ENCODE assay signal across 8 cellular contexts in genomic region chr16:28218109-28218508, GRCh38. TPM values are rescaled to one million over a fixed set of nuclear protein-coding genes. Genes with fewer than 3 reads are reported as not detected.
A peak's percentile ranks its signal among the peaks of the same experiment; 100 is the strongest.
DNase-seq lines count a peak whose midpoint lies in the region; ATAC-seq and TF ChIP-seq lines count a peak whose summit lies in the region.

No MANE protein-coding gene starts in this region.

- H3K79me2 ChIP-seq in Karpas-422 (ENCODE audit: low read length), result no peaks in the 10 kb centered on the region

- no peak overlapping the region for H3K9ac ChIP-seq in Karpas-422 (ENCODE audit: low read length)

- ATAC-seq in HG03097 (IDR thresholded peaks at IDR 0.05; ENCODE audit: low FRiP score, unreplicated experiment), result no peak

- peaks cover 7% of the 10 kb centered on the region for H3K4me1 ChIP-seq in Karpas-422 (ENCODE audit: low read length)
- no peaks in the 10 kb centered on the region for H3K4me1 ChIP-seq in spleen

- no peaks in the 10 kb centered on the region for H3K9me3 ChIP-seq in Karpas-422 (ENCODE audit: low read length)
- H3K9me3 ChIP-seq in spleen, result no peaks in the 10 kb centered on the region

- H3K4me3 ChIP-seq in Karpas-422 (ENCODE audit: low read length) (no peak overlapping the region), epithelial cell of proximal tubule (ENCODE audit: low read depth, low read length) (no peak overlapping the region), spleen (no peak overlapping the region)

- 57 to 66% (median 60%) methylated on average over 4 of the region's 4 CpGs for WGBS in spleen, 5 donors

- no peak overlapping the region for H3K27ac ChIP-seq in Karpas-422 (ENCODE audit: low read length)
- no peak overlapping the region for H3K27ac ChIP-seq in spleen

- H3K27me3 ChIP-seq in Karpas-422 (ENCODE audit: low read length), result no peaks in the 10 kb centered on the region
- no peaks in the 10 kb centered on the region for H3K27me3 ChIP-seq in spleen (replicated peaks in 1 of 7)

- no peak overlapping the region for H3K4me2 ChIP-seq in Karpas-422 (ENCODE audit: low read depth, low read length, poor library complexity, severe bottlenecking)

- intact Hi-C loops in spleen (cut with DNase I; ENCODE audit: low total_unique reads), result loop anchor here (5.0 kb wide), 1 partner anchor 81 kb away; no protein-coding TSS in a partner anchor

- H4K20me1 ChIP-seq in Karpas-422 (ENCODE audit: insufficient read depth, low read depth, low read length), result no peaks in the 10 kb centered on the region

- TF ChIP-seq POLR2A in spleen (IDR thresholded peaks at IDR 0.05), result no peak

- DNase-seq in Karpas-422 (peak; percentile 77), epithelial cell of proximal tubule (ENCODE audit: low read depth) (no peak), spleen (no peak), dedifferentiated amniotic fluid mesenchymal stem cell (ENCODE audit: extremely low spot score) (no peak), superior temporal gyrus (ENCODE audit: extremely low spot score) (no peak)
- DNase-seq in activated CD4-positive, alpha-beta T cell treated with anti-CD3 and anti-CD28 coated beads for 48 hours, result peak; percentile 67

- no peaks in the 10 kb centered on the region for H3K36me3 ChIP-seq in Karpas-422 (ENCODE audit: insufficient read depth, low read length)
- no peaks in the 10 kb centered on the region for H3K36me3 ChIP-seq in spleen

- peak; percentile 86 for TF ChIP-seq CTCF in GM12873 (IDR thresholded peaks at IDR 0.05; ENCODE audit: insufficient read depth, low read depth, low read length, missing control alignments)
- TF ChIP-seq CTCF in epithelial cell of proximal tubule (conservative IDR thresholded peaks at IDR 0.05; ENCODE audit: low read depth, low read length), result peak; percentile 70
- TF ChIP-seq CTCF in spleen (IDR thresholded peaks at IDR 0.05 in 8 of 11, conservative IDR thresholded peaks at IDR 0.05 in 3 of 11), result peak; percentile 52 to 83 (median 69)

- H2AFZ ChIP-seq in Karpas-422 (ENCODE audit: low read length), result no peak overlapping the region

- no peaks in the 10 kb centered on the region for H3K9me2 ChIP-seq in Karpas-422 (replicated peaks; ENCODE audit: insufficient read depth, low read length)

RNA-seq across cellular contexts. Expression of gene XPO6, which starts 6.3 kb away (rescaled TPM):
- 136 and 158 TPM in 2 replicates for total RNA-seq in Karpas-422 (2014; rRNA removed; shearing (Covaris generic); ENCODE audit: low replicate concordance)
- 132 and 168 TPM in 2 replicates for total RNA-seq in epithelial cell of proximal tubule
- 100 to 1,000 TPM; 259 to 517 (median 343) TPM for total RNA-seq in spleen
- polyA plus RNA-seq in spleen, result 100 to 1,000 TPM in 2 of 3 donors, 10 to 100 TPM in 1; 96.9 to 150 (median 132) TPM

Comparison
In these comparisons a context has a peak if more than half of its experiments do, and no peak if none do; other contexts are left out.
1. DNase-seq: peak in Karpas-422 (single experiment) and activated CD4-positive, alpha-beta T cell treated with anti-CD3 and anti-CD28 coated beads for 48 hours (single experiment); none in epithelial cell of proximal tubule (single experiment), spleen (single experiment), dedifferentiated amniotic fluid mesenchymal stem cell (single experiment) and superior temporal gyrus (single experiment).
2. Peak in every context shown above with its lines, with median percentiles within 50 percentile points of each other: CTCF ChIP-seq.